8 cellular contexts compared by ENCODE assay signal in genomic region chr12:100741084-100741711, GRCh38. TPM values are rescaled to one million over a fixed set of nuclear protein-coding genes. Genes with fewer than 3 reads are reported as not detected.
DNase-seq lines count a peak whose midpoint lies in the region; ATAC-seq, FAIRE-seq and TF ChIP-seq lines count a peak whose summit lies in the region.

No MANE protein-coding gene starts in this region.

- CTCF ChIA-PET in A549 (lab: Yijun Ruan, JAX): interaction anchor here (0.8 to 1.6 kb wide), 6 partner anchors 9 to 397 kb away, joined by 3 to 4 read pairs (median 3); no protein-coding TSS in a partner anchor
- CTCF ChIA-PET in GM10248 (lab: Yijun Ruan, JAX): interaction anchor here (1.0 to 2.6 kb wide), 8 partner anchors 9 to 506 kb away, joined by 3 to 13 read pairs (median 4); no protein-coding TSS in a partner anchor

- ATAC-seq in A549: peak; percentile 70 to 74; a peak in 4 of 6 replicates
- ATAC-seq in activated T-cell treated with anti-CD3 and anti-CD28 coated beads, Interleukin-2, amount 50 U/mL, for 4 hours: no peak
- no peak for ATAC-seq in GM18517 (IDR thresholded peaks at IDR 0.05; ENCODE audit: unreplicated experiment)

- H3K9me3 ChIP-seq in A549: peaks cover 3% of the 10 kb centered on the region; the same call in 1 of the 3 replicates

- POLR2A ChIA-PET in A549 (lab: Yijun Ruan, JAX) (interaction anchor here (0.5 kb wide), 1 partner anchor 463 kb away, joined by 4 read pairs; no protein-coding TSS in a partner anchor), GM10248 (lab: Yijun Ruan, JAX) (no interaction called here)

- no peak overlapping the region for H3K27ac ChIP-seq in A549

- H3K4me3 Mint-ChIP-seq in chondrocyte (ENCODE audit: unreplicated experiment): no peak overlapping the region
- H3K4me3 Mint-ChIP-seq in nephron progenitor cell: no peak overlapping the region
- H3K4me3 Mint-ChIP-seq in activated T-cell treated with anti-CD3 and anti-CD28 coated beads, Interleukin-2, amount 50 U/mL, for 4 hours: no peak overlapping the region

- TF ChIP-seq RAD21 in A549 (conservative IDR thresholded peaks at IDR 0.05 in 1 of 2, IDR thresholded peaks at IDR 0.05 in 1 of 2): peak; percentile 36 to 50; a peak in 4 of 5 replicates

- FAIRE-seq in A549 (lab: Jason Lieb, UNC): peak; percentile 49

- H3K4me3 ChIP-seq in A549: no peak overlapping the region

- H3K27ac Mint-ChIP-seq in chondrocyte (ENCODE audit: unreplicated experiment): no peak overlapping the region
- no peak overlapping the region for H3K27ac Mint-ChIP-seq in nephron progenitor cell

- H3K27me3 Mint-ChIP-seq in chondrocyte (ENCODE audit: low read depth) (peaks cover 3% of the 10 kb centered on the region), nephron progenitor cell (ENCODE audit: low read depth, poor library complexity) (no peaks in the 10 kb centered on the region)
- H3K27me3 Mint-ChIP-seq in activated T-cell treated with anti-CD3 and anti-CD28 coated beads, Interleukin-2, amount 50 U/mL, for 4 hours (ENCODE audit: low read depth): peaks cover 4% of the 10 kb centered on the region

- H3K4me2 ChIP-seq in A549: no peak overlapping the region

- WGBS in A549 (ENCODE audit: missing lambda C conversion rate): 29% methylated on average over 3 of the region's 3 CpGs

- H3K9me3 Mint-ChIP-seq in chondrocyte (ENCODE audit: low read depth) (peaks cover 11% of the 10 kb centered on the region), nephron progenitor cell (peaks cover 9% of the 10 kb centered on the region)
- H3K9me3 Mint-ChIP-seq in activated T-cell treated with anti-CD3 and anti-CD28 coated beads, Interleukin-2, amount 50 U/mL, for 4 hours: peaks cover 12% of the 10 kb centered on the region

- TF ChIP-seq CTCF in A549 (IDR thresholded peaks at IDR 0.05) (peak; percentile 57), GM10248 (IDR thresholded peaks at IDR 0.05; ENCODE audit: control extremely low read depth, extremely low read depth, low read depth, missing control alignments) (peak; percentile 83), chondrocyte (IDR thresholded peaks at IDR 0.05) (peak; percentile 84), nephron progenitor cell (IDR thresholded peaks at IDR 0.05) (peak; percentile 60)

- DNase-seq in A549 (ENCODE audit: low read depth in 1 of 2, low spot score in 1 of 2) (peak; percentile 6 to 27), GM10248 (ENCODE audit: extremely low spot score) (peak; percentile 34), NCI-H146 (lab: John Stamatoyannopoulos, UW) (peak; percentile 32), chondrocyte (ENCODE audit: low spot score) (no peak), nephron progenitor cell (no peak), NCI-H187 treated with DMSO at 0.1 percent for 48 hours (lab: John Stamatoyannopoulos, UW) (no peak)
- no peak for DNase-seq in activated T-cell treated with anti-CD3 and anti-CD28 coated beads, Interleukin-2, amount 50 U/mL, for 4 hours

- TF ChIP-seq EP300 in A549 (IDR thresholded peaks at IDR 0.05): no peak

- no peaks in the 10 kb centered on the region for H3K4me1 ChIP-seq in A549

- H3K36me3 Mint-ChIP-seq in chondrocyte (ENCODE audit: low read depth) (peaks cover 2% of the 10 kb centered on the region), nephron progenitor cell (ENCODE audit: low read depth) (no peaks in the 10 kb centered on the region)
- H3K36me3 Mint-ChIP-seq in activated T-cell treated with anti-CD3 and anti-CD28 coated beads, Interleukin-2, amount 50 U/mL, for 4 hours (ENCODE audit: insufficient read depth): no peaks in the 10 kb centered on the region

- H3K4me1 Mint-ChIP-seq in chondrocyte (ENCODE audit: low read depth) (no peaks in the 10 kb centered on the region), nephron progenitor cell (no peaks in the 10 kb centered on the region)
- no peaks in the 10 kb centered on the region for H3K4me1 Mint-ChIP-seq in activated T-cell treated with anti-CD3 and anti-CD28 coated beads, Interleukin-2, amount 50 U/mL, for 4 hours (ENCODE audit: low read depth)

- no peak for TF ChIP-seq POLR2A in A549 (IDR thresholded peaks at IDR 0.05; ENCODE audit: low read length)

TF ChIP-seq in A549, 52 proteins besides CTCF, POLR2A, EP300 and RAD21:
- peak; percentile 16; the same call in 1 of the 3 replicates for TF ChIP-seq SMC3 (IDR thresholded peaks at IDR 0.05)
- TF ChIP-seq FOSL2 (IDR thresholded peaks at IDR 0.05): no peak
- TF ChIP-seq FOSL2 (CRISPR knock-in tag; IDR thresholded peaks at IDR 0.05): no peak
- peak; percentile 93 for TF ChIP-seq MAFK (IDR thresholded peaks at IDR 0.05; ENCODE audit: partially characterized antibody)

RNA-seq across cellular contexts. Expression of gene ANO4, which starts 53.4 kb away (rescaled TPM):
- polyA plus RNA-seq in A549 (2011; rRNA removed) (0.12 and 0.17 TPM in 2 replicates), A549 (2017; fragmentation: RNase III; extraction: RNeasy Plus Mini Kit Qiagen cat#74134 plus additional on column Dnase treatment) (0.03 TPM in 2 of 3 replicates, not detected in the other)
- 0.03 and 0.05 TPM in 2 replicates for polyA plus RNA-seq in A549 (2012; cell fraction: cytosol; rRNA removed)
- 0.01 and 0.04 TPM in 2 replicates for polyA plus RNA-seq in A549 (2012; cell fraction: nucleus; rRNA removed)
- polyA minus RNA-seq in A549 (2011; rRNA and poly(A)+ RNA removed): not detected in 2 replicates
- total RNA-seq in chondrocyte: 6.5 to 11.0 TPM (median 9.2 TPM) in 3 replicates
- total RNA-seq in activated T-cell treated with anti-CD3 and anti-CD28 coated beads, Interleukin-2, amount 50 U/mL, for 4 hours: not detected

Comparison
In these comparisons a context has a peak if more than half of its experiments do, and no peak if none do; other contexts are left out.
1. ATAC-seq: peak in A549 (2 of 2); none in activated T-cell treated with anti-CD3 and anti-CD28 coated beads, Interleukin-2, amount 50 U/mL, for 4 hours (0 of 2) and GM18517 (single experiment).
2. DNase-seq: peak in A549 (2 of 2), GM10248 (single experiment) and NCI-H146 (single experiment); none in chondrocyte (single experiment), nephron progenitor cell (single experiment), NCI-H187 treated with DMSO at 0.1 percent for 48 hours (single experiment) and activated T-cell treated with anti-CD3 and anti-CD28 coated beads, Interleukin-2, amount 50 U/mL, for 4 hours (single experiment).
3. Peak in every context shown above with its lines, with median percentiles within 50 percentile points of each other: CTCF ChIP-seq.